Comparison of ENCODE assay signal across 8 cellular contexts in the genomic region with DNA sequence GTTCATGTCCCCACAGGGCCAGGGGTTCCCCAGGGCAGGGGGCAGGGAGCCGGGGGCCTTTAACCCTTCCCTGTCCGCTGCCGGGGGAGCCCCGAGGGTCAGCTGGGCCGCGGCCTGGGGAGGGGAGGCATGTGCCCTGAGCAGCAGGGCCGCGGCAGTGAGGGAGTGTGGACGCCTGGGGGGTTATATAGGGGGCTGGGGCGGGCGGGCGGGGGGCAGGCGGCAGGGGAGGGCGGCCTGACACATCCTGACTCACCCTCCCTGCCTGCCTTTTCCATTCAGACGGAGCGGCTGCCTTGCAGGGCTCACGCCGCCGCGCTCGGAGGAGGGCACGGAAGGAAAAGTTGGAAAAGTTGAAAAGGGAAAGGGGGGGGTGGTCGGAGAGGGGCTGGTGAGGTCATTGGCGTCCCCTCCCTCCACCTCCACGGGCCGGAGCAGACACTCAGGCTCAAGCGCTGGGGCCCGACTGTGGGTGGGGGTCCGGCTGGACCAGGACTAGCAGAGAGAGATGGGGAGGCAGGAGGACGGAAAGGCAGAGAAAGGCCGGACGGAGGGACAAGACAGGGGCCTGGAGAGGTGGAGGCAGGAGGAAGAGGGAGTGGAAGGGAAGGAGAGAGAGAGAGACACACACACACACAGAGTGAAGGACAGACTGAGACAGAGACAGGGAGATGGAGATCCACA. TPM values are rescaled to one million over a fixed set of nuclear protein-coding genes. Genes with fewer than 3 reads are reported as not detected.
DNase-seq lines count a peak whose midpoint lies in the region; ATAC-seq and TF ChIP-seq lines count a peak whose summit lies in the region.

TSS of gene IL11 (minus strand) at position 159 of the 684 bp plus-strand sequence. CDS start at position 6, 153 bp downstream.

- no peak within 1 kb of the TSS for H3K27ac Mint-ChIP-seq in activated T-cell treated with anti-CD3 and anti-CD28 coated beads, Interleukin-2, amount 50 U/mL, for 72 hours
- no peak within 1 kb of the TSS for H3K27ac Mint-ChIP-seq in activated CD4-positive, alpha-beta memory T cell treated with anti-CD3 and anti-CD28 coated beads for 36 hours

- H3K4me3 ChIP-seq in suprapubic skin = peak within 1 kb of the TSS; percentile 37

- no peak for TF ChIP-seq CTCF in suprapubic skin (IDR thresholded peaks at IDR 0.05)

- no peak for DNase-seq in activated T-cell treated with anti-CD3 and anti-CD28 coated beads, Interleukin-2, amount 50 U/mL, for 72 hours
- DNase-seq in activated T-cell treated with anti-CD3 and anti-CD28 coated beads for 4 hours (no peak), hepatic stellate cell (ENCODE audit: low spot score) (peak; percentile 86), suprapubic skin (ENCODE audit: low spot score in 2 of 2) (no peak), COR-L47 (lab: John Stamatoyannopoulos, UW) (no peak)
- DNase-seq in activated CD4-positive, alpha-beta memory T cell treated with anti-CD3 and anti-CD28 coated beads for 36 hours = no peak
- no peak for DNase-seq in activated CD4-positive, CD25-positive, alpha-beta regulatory T cell treated with anti-CD3 and anti-CD28 coated beads, Interleukin-2, amount 50 U/mL, for 72 hours

- peak; percentile 5 to 8 for ATAC-seq in activated T-cell treated with anti-CD3 and anti-CD28 coated beads, Interleukin-2, amount 50 U/mL, for 72 hours (replicated peaks in 1 of 2)
- no peak for ATAC-seq in GM19452 (IDR thresholded peaks at IDR 0.05; ENCODE audit: unreplicated experiment)

- no peak within 1 kb of the TSS for H3K27ac ChIP-seq in suprapubic skin

- peaks cover 27% of the 10 kb centered on the region for H3K4me1 ChIP-seq in suprapubic skin

- POLR2A ChIA-PET in activated CD4-positive, alpha-beta memory T cell treated with anti-CD3 and anti-CD28 coated beads for 36 hours (lab: Charles Lee) = interaction anchor here (2.6 kb wide), 1 partner anchor 14 kb away, joined by 8 read pairs; the partner anchor contains the start of gene TMEM238

- intact Hi-C loops in activated CD4-positive, alpha-beta memory T cell treated with anti-CD3 and anti-CD28 coated beads for 36 hours (cut with micrococcal nuclease) = no loop called here

- no peak for TF ChIP-seq EP300 in suprapubic skin (IDR thresholded peaks at IDR 0.05)

- peaks cover 4 to 6% of the 10 kb centered on the region in 2 donors for H3K36me3 Mint-ChIP-seq in activated T-cell treated with anti-CD3 and anti-CD28 coated beads, Interleukin-2, amount 50 U/mL, for 72 hours (ENCODE audit: insufficient read depth in 2 of 2)
- no peaks in the 10 kb centered on the region for H3K36me3 Mint-ChIP-seq in activated CD4-positive, alpha-beta memory T cell treated with anti-CD3 and anti-CD28 coated beads for 36 hours

- H3K36me3 ChIP-seq in suprapubic skin = no peaks in the 10 kb centered on the region

- CTCF ChIA-PET in activated CD4-positive, alpha-beta memory T cell treated with anti-CD3 and anti-CD28 coated beads for 36 hours (lab: Charles Lee) = no interaction called here

- no peaks in the 10 kb centered on the region for H3K9me3 ChIP-seq in suprapubic skin

- H3K9me3 Mint-ChIP-seq in activated T-cell treated with anti-CD3 and anti-CD28 coated beads, Interleukin-2, amount 50 U/mL, for 72 hours = no peaks in the 10 kb centered on the region
- no peaks in the 10 kb centered on the region for H3K9me3 Mint-ChIP-seq in activated CD4-positive, alpha-beta memory T cell treated with anti-CD3 and anti-CD28 coated beads for 36 hours

- H3K4me1 Mint-ChIP-seq in activated T-cell treated with anti-CD3 and anti-CD28 coated beads, Interleukin-2, amount 50 U/mL, for 72 hours (ENCODE audit: low read depth) = peaks cover 19% of the 10 kb centered on the region
- peaks cover 6% of the 10 kb centered on the region for H3K4me1 Mint-ChIP-seq in activated CD4-positive, alpha-beta memory T cell treated with anti-CD3 and anti-CD28 coated beads for 36 hours (ENCODE audit: low read depth)

- H3K4me3 Mint-ChIP-seq in activated T-cell treated with anti-CD3 and anti-CD28 coated beads, Interleukin-2, amount 50 U/mL, for 72 hours = peak within 1 kb of the TSS; percentile 83 to 90
- peak within 1 kb of the TSS; percentile 57 for H3K4me3 Mint-ChIP-seq in activated CD4-positive, alpha-beta memory T cell treated with anti-CD3 and anti-CD28 coated beads for 36 hours

- WGBS in suprapubic skin = 8% methylated on average over 26 of the region's 32 CpGs

- peaks cover 36% of the 10 kb centered on the region for H3K27me3 Mint-ChIP-seq in activated T-cell treated with anti-CD3 and anti-CD28 coated beads, Interleukin-2, amount 50 U/mL, for 72 hours (ENCODE audit: low read depth)
- H3K27me3 Mint-ChIP-seq in activated CD4-positive, alpha-beta memory T cell treated with anti-CD3 and anti-CD28 coated beads for 36 hours = peaks cover 43% of the 10 kb centered on the region

- H3K27me3 ChIP-seq in suprapubic skin = peaks cover 79% of the 10 kb centered on the region

- TF ChIP-seq POLR2A in suprapubic skin (IDR thresholded peaks at IDR 0.05) = no peak

RNA-seq across cellular contexts. Expression of gene IL11, which starts in this region (rescaled TPM):
- total RNA-seq in activated T-cell treated with anti-CD3 and anti-CD28 coated beads, Interleukin-2, amount 50 U/mL, for 72 hours = 1 to 10 TPM; 4.0 to 5.4 TPM
- total RNA-seq in activated CD4-positive, alpha-beta memory T cell treated with anti-CD3 and anti-CD28 coated beads for 36 hours = under 1 TPM; 0.17 to 0.39 TPM
- total RNA-seq in suprapubic skin = 1 to 10 TPM in 3 of 4 donors, under 1 TPM in 1; 0.97 to 1.7 (median 1.2) TPM
